In the genomic region with DNA sequence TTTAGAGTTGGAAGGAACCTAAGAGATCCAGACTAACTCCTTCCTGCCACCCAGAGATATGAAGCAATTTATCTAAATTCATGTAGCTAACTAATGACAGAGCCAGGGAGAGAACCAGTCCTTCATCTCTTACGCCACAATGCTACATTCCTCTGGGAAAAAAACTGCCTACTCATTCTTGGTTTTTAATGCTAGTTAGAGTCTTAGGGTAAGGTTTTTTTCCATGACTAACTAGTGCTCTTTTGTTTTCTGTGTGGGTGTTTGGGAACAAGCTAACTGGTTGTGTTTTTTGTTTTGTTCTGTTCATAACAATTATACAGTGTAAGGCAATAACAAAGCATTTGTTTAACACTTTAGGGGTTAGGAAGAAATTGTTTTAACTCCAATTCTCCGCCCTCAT, we compare ENCODE assay signal across 8 cellular contexts. TPM values are rescaled to one million over a fixed set of nuclear protein-coding genes. Genes with fewer than 3 reads are reported as not detected.
DNase-seq lines count a peak whose midpoint lies in the region; ATAC-seq and TF ChIP-seq lines count a peak whose summit lies in the region.

No MANE protein-coding gene starts in this region.

- no peak overlapping the region for H3K4me3 ChIP-seq in AG10803 (ENCODE audit: low read length)
- no peak overlapping the region for H3K4me3 ChIP-seq in prostate gland

- no peaks in the 10 kb centered on the region for H3K9me3 ChIP-seq in prostate gland

- peak overlapping the region; percentile 98 for H3K27ac Mint-ChIP-seq in mesothelial cell of epicardium
- H3K27ac Mint-ChIP-seq in natural killer cell treated with Interleukin-12 subunit alpha and Interleukin-12 subunit beta and Interleukin-15 and Interleukin-18, amount 100 ng/mL, for 72 hours = no peak overlapping the region

- peaks cover 37% of the 10 kb centered on the region for H3K4me1 Mint-ChIP-seq in mesothelial cell of epicardium
- H3K4me1 Mint-ChIP-seq in natural killer cell treated with Interleukin-12 subunit alpha and Interleukin-12 subunit beta and Interleukin-15 and Interleukin-18, amount 100 ng/mL, for 72 hours (ENCODE audit: low read depth in 2 of 2) = peaks cover 7 to 8% of the 10 kb centered on the region in 2 donors

- DNase-seq in AG10803 (ENCODE audit: low read depth) (peak; percentile 96), RKO (ENCODE audit: low spot score) (peak; percentile 64), erythroblast (lab: John Stamatoyannopoulos, UW) (peak; percentile 70 to 79), mesothelial cell of epicardium (ENCODE audit: low spot score in 2 of 2, unreplicated experiment in 2 of 2) (no peak), prostate gland (ENCODE audit: low spot score) (no peak)
- DNase-seq in natural killer cell treated with Interleukin-12 subunit alpha and Interleukin-12 subunit beta and Interleukin-15 and Interleukin-18, amount 100 ng/mL, for 72 hours (ENCODE audit: low spot score) = no peak

- H3K9me3 Mint-ChIP-seq in mesothelial cell of epicardium = peaks cover 11% of the 10 kb centered on the region
- no peaks in the 10 kb centered on the region for H3K9me3 Mint-ChIP-seq in natural killer cell treated with Interleukin-12 subunit alpha and Interleukin-12 subunit beta and Interleukin-15 and Interleukin-18, amount 100 ng/mL, for 72 hours

- H3K27ac ChIP-seq in prostate gland = no peak overlapping the region

- WGBS in prostate gland = 35% methylated on average over 2 of the region's 2 CpGs

- H3K27me3 Mint-ChIP-seq in mesothelial cell of epicardium (ENCODE audit: low read depth) = no peaks in the 10 kb centered on the region
- peaks cover 0 to 10% of the 10 kb centered on the region in 2 donors for H3K27me3 Mint-ChIP-seq in natural killer cell treated with Interleukin-12 subunit alpha and Interleukin-12 subunit beta and Interleukin-15 and Interleukin-18, amount 100 ng/mL, for 72 hours

- intact Hi-C loops in prostate gland (cut with DNase I) = no loop called here

- TF ChIP-seq POLR2A in erythroblast (IDR thresholded peaks at IDR 0.05; ENCODE audit: low read length) (peak; percentile 56), prostate gland (IDR thresholded peaks at IDR 0.05) (no peak)

- TF ChIP-seq CTCF in AG10803 (conservative IDR thresholded peaks at IDR 0.05; ENCODE audit: low read length) (no peak), mesothelial cell of epicardium (IDR thresholded peaks at IDR 0.05; ENCODE audit: unreplicated experiment) (no peak), prostate gland (IDR thresholded peaks at IDR 0.05) (no peak)

- H3K27me3 ChIP-seq in prostate gland (replicated peaks; ENCODE audit: insufficient read depth) = no peaks in the 10 kb centered on the region

- ATAC-seq in natural killer cell treated with Interleukin-12 subunit alpha and Interleukin-12 subunit beta and Interleukin-15 and Interleukin-18, amount 100 ng/mL, for 72 hours = no peak
- no peak for ATAC-seq in HG03469 (IDR thresholded peaks at IDR 0.05; ENCODE audit: unreplicated experiment)
- ATAC-seq in GM18907 (IDR thresholded peaks at IDR 0.05; ENCODE audit: unreplicated experiment) = no peak

- H3K36me3 Mint-ChIP-seq in mesothelial cell of epicardium = peaks cover 19% of the 10 kb centered on the region
- no peaks in the 10 kb centered on the region for H3K36me3 Mint-ChIP-seq in natural killer cell treated with Interleukin-12 subunit alpha and Interleukin-12 subunit beta and Interleukin-15 and Interleukin-18, amount 100 ng/mL, for 72 hours

- H3K36me3 ChIP-seq in prostate gland = no peaks in the 10 kb centered on the region

- H3K4me3 Mint-ChIP-seq in mesothelial cell of epicardium = no peak overlapping the region
- no peak overlapping the region for H3K4me3 Mint-ChIP-seq in natural killer cell treated with Interleukin-12 subunit alpha and Interleukin-12 subunit beta and Interleukin-15 and Interleukin-18, amount 100 ng/mL, for 72 hours

- no peaks in the 10 kb centered on the region for H3K4me1 ChIP-seq in prostate gland (replicated peaks)

RNA-seq across cellular contexts. Expression of gene SLC44A1, which starts 52.4 kb away (rescaled TPM):
- 47.5 to 49.0 TPM (median 48.5 TPM) in 3 replicates for total RNA-seq in mesothelial cell of epicardium
- 1 to 10 TPM; 6.5 to 8.4 TPM for total RNA-seq in natural killer cell treated with Interleukin-12 subunit alpha and Interleukin-12 subunit beta and Interleukin-15 and Interleukin-18, amount 100 ng/mL, for 72 hours
- 10 to 100 TPM; 22.2 to 27.1 TPM for total RNA-seq in prostate gland

Comparison
In these comparisons a context has a peak if more than half of its experiments do, and no peak if none do; other contexts are left out.
1. DNase-seq: peak in AG10803 (single experiment), RKO (single experiment) and erythroblast (2 of 2); none in mesothelial cell of epicardium (0 of 2), natural killer cell treated with Interleukin-12 subunit alpha and Interleukin-12 subunit beta and Interleukin-15 and Interleukin-18, amount 100 ng/mL, for 72 hours (single experiment) and prostate gland (single experiment).